ENCODE assay signal across 8 cellular contexts in genomic region chr14:70254476-70254961, GRCh38.
DNase-seq lines count a peak whose midpoint lies in the region; ATAC-seq, FAIRE-seq and TF ChIP-seq lines count a peak whose summit lies in the region.

No MANE protein-coding gene starts in this region.

- H3K27ac ChIP-seq in small intestine (ENCODE audit: low read depth in 1 of 2, low read length in 1 of 2), result no peak overlapping the region

- peak overlapping the region; percentile 44 for H3K4me3 Mint-ChIP-seq in activated naive CD8-positive, alpha-beta T cell

- peak; percentile 54 for ATAC-seq in GM18868 (IDR thresholded peaks at IDR 0.05; ENCODE audit: unreplicated experiment)
- no peak for ATAC-seq in HG02970 (IDR thresholded peaks at IDR 0.05; ENCODE audit: low FRiP score, unreplicated experiment)

- peaks cover 0 to 7% of the 10 kb centered on the region in 2 donors for H3K27me3 ChIP-seq in small intestine (ENCODE audit: control insufficient read depth in 2 of 2, insufficient read depth in 2 of 2, low read length in 2 of 2)

- H3K4me1 ChIP-seq in small intestine (ENCODE audit: control insufficient read depth in 2 of 2, insufficient read depth in 1 of 2, low read depth in 1 of 2, low read length in 1 of 2), result no peaks in the 10 kb centered on the region

- no peak for FAIRE-seq in small intestine (lab: Jason Lieb, UNC)

- 0 to 1% (median 1%) methylated on average over 19 to 31 of the region's 31 CpGs for WGBS in small intestine, 3 donors

- no peak overlapping the region for H3K27ac Mint-ChIP-seq in activated naive CD8-positive, alpha-beta T cell

- DNase-seq in AG09309 (ENCODE audit: low read depth) (no peak), NCI-H1092 treated with DMSO at 0.1 percent for 48 hours (lab: John Stamatoyannopoulos, UW) (peak; percentile 59), small intestine (peak; percentile 64), midbrain (lab: John Stamatoyannopoulos, UW) (no peak)

- H3K9me3 ChIP-seq in small intestine (ENCODE audit: control insufficient read depth, low read depth), result no peaks in the 10 kb centered on the region

- H3K4me3 ChIP-seq in AG09309 (ENCODE audit: control insufficient read depth, low read depth, low read length) (peak overlapping the region; percentile 38), iPS-11a (ENCODE audit: low read depth, low read length) (peak overlapping the region; percentile 37), small intestine (ENCODE audit: low read depth in 1 of 2, low read length in 2 of 2) (peak overlapping the region in 1 of 2 donors; percentile 41)

- H3K27me3 Mint-ChIP-seq in activated naive CD8-positive, alpha-beta T cell, result peaks cover 43% of the 10 kb centered on the region

- no peaks in the 10 kb centered on the region for H3K36me3 Mint-ChIP-seq in activated naive CD8-positive, alpha-beta T cell

- H3K9me3 Mint-ChIP-seq in activated naive CD8-positive, alpha-beta T cell (ENCODE audit: low read depth), result no peaks in the 10 kb centered on the region

- H3K4me1 Mint-ChIP-seq in activated naive CD8-positive, alpha-beta T cell (ENCODE audit: low read depth), result peaks cover 12% of the 10 kb centered on the region

- no peaks in the 10 kb centered on the region for H3K36me3 ChIP-seq in small intestine (ENCODE audit: control insufficient read depth in 2 of 2, insufficient read depth in 2 of 2, low read length in 2 of 2)

- no peak for TF ChIP-seq CTCF in AG09309 (IDR thresholded peaks at IDR 0.05; ENCODE audit: control insufficient read depth, insufficient read depth, low read depth, low read length, missing control alignments)

Comparison
In these comparisons a context has a peak if more than half of its experiments do, and no peak if none do; other contexts are left out.
1. DNase-seq: peak in NCI-H1092 treated with DMSO at 0.1 percent for 48 hours (single experiment) and small intestine (single experiment); none in AG09309 (single experiment) and midbrain (single experiment).